In genomic region chr10:31603245-31604087, GRCh38 we compare ENCODE assay signal across 8 cellular contexts.
DNase-seq lines count a peak whose midpoint lies in the region; ATAC-seq and TF ChIP-seq lines count a peak whose summit lies in the region.

No MANE protein-coding gene starts in this region.

- no peaks in the 10 kb centered on the region for H3K9me3 ChIP-seq in colonic mucosa

- H3K4me1 ChIP-seq in ACC112 (ENCODE audit: control insufficient read depth, insufficient read depth, low read length, unreplicated experiment) = no peaks in the 10 kb centered on the region
- no peaks in the 10 kb centered on the region for H3K4me1 ChIP-seq in colonic mucosa

- H3K36me3 ChIP-seq in ACC112 (ENCODE audit: insufficient read depth, low read length) (no peaks in the 10 kb centered on the region), colonic mucosa (no peaks in the 10 kb centered on the region)

- H3K27me3 ChIP-seq in ACC112 (ENCODE audit: insufficient read depth, low read length) = no peaks in the 10 kb centered on the region
- H3K27me3 ChIP-seq in colonic mucosa = no peaks in the 10 kb centered on the region
- H3K27me3 ChIP-seq in layer of hippocampus (ENCODE audit: control insufficient read depth, insufficient read depth, low read length) = no peaks in the 10 kb centered on the region

- peak overlapping the region; percentile 38 to 66 for H3K9ac ChIP-seq in colonic mucosa (ENCODE audit: low read depth in 2 of 2, low read length in 2 of 2)

- H3K79me2 ChIP-seq in ACC112 (ENCODE audit: control insufficient read depth, insufficient read depth, low read length, unreplicated experiment) = no peaks in the 10 kb centered on the region

- H3K4me3 ChIP-seq in ACC112 (ENCODE audit: low read depth, low read length) (peak overlapping the region; percentile 79), colonic mucosa (peak overlapping the region; percentile 56)

- DNase-seq in NCI-H2227 treated with DMSO at 0.1 percent for 48 hours (lab: John Stamatoyannopoulos, UW) = peak; percentile 90
- peak; percentile 93 for DNase-seq in activated CD4-positive, alpha-beta T cell treated with anti-CD3 and anti-CD28 coated beads for 48 hours
- peak; percentile 93 for DNase-seq in colonic mucosa
- DNase-seq in stimulated activated CD4-positive, alpha-beta T cell treated with anti-CD3 and anti-CD28 coated beads, Interleukin-15, amount 100 ng/mL, for 48 hours (ENCODE audit: low read depth in 2 of 2) = peak; percentile 80 to 90

- intact Hi-C loops in colonic mucosa (cut with DNase I) = loop anchor here (10.0 kb wide), 1 partner anchor 151 kb away; no protein-coding TSS in a partner anchor

- peak overlapping the region; percentile 60; the same call in 1 of the 2 replicates for H3K27ac ChIP-seq in ACC112 (ENCODE audit: low read depth, low read length)
- peak overlapping the region; percentile 62 for H3K27ac ChIP-seq in colonic mucosa
- H3K27ac ChIP-seq in layer of hippocampus (ENCODE audit: low read depth, low read length) = peak overlapping the region; percentile 68

- TF ChIP-seq CTCF in colonic mucosa (IDR thresholded peaks at IDR 0.05) = no peak

- peak overlapping the region; percentile 15 for H2AFZ ChIP-seq in ACC112 (ENCODE audit: low read length, unreplicated experiment)

- ATAC-seq in GM18907 (IDR thresholded peaks at IDR 0.05; ENCODE audit: unreplicated experiment) = peak; percentile 97
- ATAC-seq in HG03135 (IDR thresholded peaks at IDR 0.05; ENCODE audit: unreplicated experiment) = peak; percentile 99

Comparison
In these comparisons a context has a peak if more than half of its experiments do, and no peak if none do; other contexts are left out.
1. Peak in every context shown above with its lines: DNase-seq, ATAC-seq, H3K4me3 ChIP-seq and H3K27ac ChIP-seq.